Comparison of ENCODE assay signal across 8 cellular contexts in the genomic region with DNA sequence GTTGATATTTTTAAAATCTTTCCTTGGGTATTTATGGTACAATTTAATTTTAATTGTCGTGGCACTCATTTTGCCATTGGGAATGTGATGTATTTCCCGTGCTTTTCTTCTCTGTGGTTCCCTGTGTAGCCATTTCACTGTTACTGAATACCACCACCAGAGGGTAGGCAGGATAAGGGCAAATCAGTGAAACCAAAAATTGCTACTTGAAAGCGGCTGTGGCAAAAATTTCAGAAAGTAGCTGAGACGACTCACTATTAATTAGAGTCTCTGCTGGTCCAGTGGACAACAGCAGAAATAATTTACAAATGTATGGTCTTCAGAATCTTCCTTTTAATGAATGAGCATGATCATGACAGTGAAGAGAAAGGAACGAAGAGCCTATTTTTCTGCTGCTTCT. TPM values are rescaled to one million over a fixed set of nuclear protein-coding genes. Genes with fewer than 3 reads are reported as not detected.
DNase-seq lines count a peak whose midpoint lies in the region; ATAC-seq, FAIRE-seq and TF ChIP-seq lines count a peak whose summit lies in the region.

No MANE protein-coding gene starts in this region.

- TF ChIP-seq CTCF in BJ (IDR thresholded peaks at IDR 0.05; ENCODE audit: insufficient read depth, low read depth, low read length) (peak; percentile 39; the same call in 1 of the 2 replicates), brain microvascular endothelial cell (IDR thresholded peaks at IDR 0.05; ENCODE audit: low read depth, low read length, missing control alignments) (peak; percentile 73)

- TF ChIP-seq POLR2A in H54 (IDR thresholded peaks at IDR 0.05; ENCODE audit: low read depth, low read length): no peak

- H3K36me3 ChIP-seq in BJ (ENCODE audit: control insufficient read depth, insufficient read depth, low read length) (no peaks in the 10 kb centered on the region), brain microvascular endothelial cell (replicated peaks) (no peaks in the 10 kb centered on the region)

- in situ Hi-C loops in brain microvascular endothelial cell (cut with HindIII; ENCODE audit: low pct_ligation_motif_present, low sequenced_read_pairs): no loop called here

- POLR2A ChIA-PET in BJ (lab: Charles Lee): no interaction called here

- H3K4me3 ChIP-seq in BJ (ENCODE audit: low read depth, low read length) (no peak overlapping the region), brain microvascular endothelial cell (ENCODE audit: low read depth, low read length) (no peak overlapping the region)

- no peaks in the 10 kb centered on the region for H3K27me3 ChIP-seq in BJ (ENCODE audit: control insufficient read depth, insufficient read depth, low read length)
- H3K27me3 ChIP-seq in brain microvascular endothelial cell (replicated peaks): peaks cover 13% of the 10 kb centered on the region

- peaks cover 1% of the 10 kb centered on the region for H3K27me3 Mint-ChIP-seq in memory B cell

- CTCF ChIA-PET in BJ (lab: Yijun Ruan, JAX): no interaction called here

- ATAC-seq in GM18502 (IDR thresholded peaks at IDR 0.05; ENCODE audit: poor library complexity, unreplicated experiment) (peak; percentile 87), HG02798 (IDR thresholded peaks at IDR 0.05; ENCODE audit: poor library complexity, unreplicated experiment) (peak; percentile 83), memory B cell (ENCODE audit: low read depth) (peak; percentile 81)

- H3K27ac Mint-ChIP-seq in memory B cell: no peak overlapping the region

- H3K9me3 Mint-ChIP-seq in memory B cell: no peaks in the 10 kb centered on the region

- no peak overlapping the region for H3K27ac ChIP-seq in brain microvascular endothelial cell

- no peaks in the 10 kb centered on the region for H3K36me3 Mint-ChIP-seq in memory B cell

- H3K4me1 Mint-ChIP-seq in memory B cell: peaks cover 8% of the 10 kb centered on the region

- DNase-seq in BJ (ENCODE audit: low read depth) (no peak), NCI-H69 (lab: John Stamatoyannopoulos, UW) (peak; percentile 89), brain microvascular endothelial cell (peak; percentile 3), memory B cell (ENCODE audit: low spot score in 2 of 2) (peak in 1 of 2 donors; percentile 22), H54 (ENCODE audit: insufficient read length, low spot score) (no peak)
- no peak for DNase-seq in stimulated activated CD4-positive, alpha-beta T cell treated with anti-CD3 and anti-CD28 coated beads, Interleukin-1b, Interleukin-23, amount 100 ng/mL, for 48 hours

- no peak overlapping the region for H3K4me3 Mint-ChIP-seq in memory B cell

- FAIRE-seq in H54 (lab: Jason Lieb, UNC): no peak

RNA-seq across cellular contexts. Expression of a gene that starts 34.4 kb away (rescaled TPM):
- polyA plus RNA-seq in BJ (2011; rRNA removed): 0.25 and 0.42 TPM in 2 replicates
- polyA minus RNA-seq in BJ (2011; rRNA and poly(A)+ RNA removed): 1.3 and 2.6 TPM in 2 replicates

Comparison
In these comparisons a context has a peak if more than half of its experiments do, and no peak if none do; other contexts are left out.
1. DNase-seq: peak in NCI-H69 (single experiment) and brain microvascular endothelial cell (single experiment); none in BJ (single experiment), H54 (single experiment) and stimulated activated CD4-positive, alpha-beta T cell treated with anti-CD3 and anti-CD28 coated beads, Interleukin-1b, Interleukin-23, amount 100 ng/mL, for 48 hours (single experiment).
2. Peak in every context shown above with its lines, with median percentiles within 50 percentile points of each other: ATAC-seq.